Comparison of ENCODE assay signal across 8 cellular contexts in the genomic region with DNA sequence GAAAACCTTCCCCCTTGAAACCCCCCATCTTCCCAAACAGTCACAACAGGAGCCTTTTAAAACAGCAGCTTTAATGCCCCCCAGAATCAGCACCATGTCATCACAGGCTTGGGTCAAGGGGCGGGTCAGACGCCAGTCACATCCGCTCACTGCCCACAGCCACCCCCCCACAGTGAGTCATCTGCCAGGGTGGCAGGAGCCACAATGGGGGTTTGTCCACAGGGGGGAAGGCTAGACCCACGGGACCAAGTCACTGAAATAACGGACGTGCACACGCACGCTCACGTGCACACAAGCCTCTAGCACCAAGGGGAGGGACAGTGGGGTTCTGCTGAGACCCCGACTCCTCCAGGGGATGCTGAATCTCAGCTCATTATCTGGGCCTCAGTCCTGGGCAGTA. TPM values are rescaled to one million over a fixed set of nuclear protein-coding genes. Genes with fewer than 3 reads are reported as not detected.
DNase-seq lines count a peak whose midpoint lies in the region; ATAC-seq and TF ChIP-seq lines count a peak whose summit lies in the region.

No MANE protein-coding gene starts in this region.

- 43 to 45% methylated on average over 10 of the region's 10 CpGs for WGBS in GM23248 (ENCODE audit: low coverage in 1 of 2, low lambda C conversion rate in 2 of 2, missing lambda C conversion rate in 2 of 2), 2 experiments

- H3K27ac ChIP-seq in GM23248 (peak overlapping the region; percentile 85), RWPE1 (peak overlapping the region; percentile 100)

- H3K9ac ChIP-seq in GM23248, result peak overlapping the region; percentile 75

- ATAC-seq in HG03097 (IDR thresholded peaks at IDR 0.05; ENCODE audit: low FRiP score, unreplicated experiment), result no peak
- ATAC-seq in GM19328 (IDR thresholded peaks at IDR 0.05; ENCODE audit: unreplicated experiment), result no peak

- CTCF ChIA-PET in RWPE1 (lab: Yijun Ruan, JAX), result no interaction called here

- H3K9me3 ChIP-seq in GM23248 (ENCODE audit: low read depth), result no peaks in the 10 kb centered on the region

- H4K20me1 ChIP-seq in GM23248 (ENCODE audit: insufficient read depth), result no peaks in the 10 kb centered on the region

- H3K9me2 ChIP-seq in GM23248 (ENCODE audit: insufficient read depth), result no peaks in the 10 kb centered on the region

- no peak for TF ChIP-seq CTCF in RWPE1 (conservative IDR thresholded peaks at IDR 0.05; ENCODE audit: low read depth)

- no peak overlapping the region for H3K4me3 ChIP-seq in GM23248

- POLR2A ChIA-PET in RWPE1 (lab: Yijun Ruan, JAX; ENCODE audit: low non-redundant PET), result no interaction called here

- H2AFZ ChIP-seq in GM23248, result peak overlapping the region; percentile 33

- in situ Hi-C loops in GM23248 (cut with MboI), result no loop called here

- peaks cover 8% of the 10 kb centered on the region for H3F3A ChIP-seq in GM23248 (ENCODE audit: insufficient read depth)

- H3K4me2 ChIP-seq in GM23248 (ENCODE audit: unreplicated experiment), result peak overlapping the region; percentile 44

- H3K27me3 ChIP-seq in GM23248 (replicated peaks; ENCODE audit: insufficient read depth), result no peaks in the 10 kb centered on the region

- peaks cover 51% of the 10 kb centered on the region for H3K4me1 ChIP-seq in GM23248 (ENCODE audit: insufficient read depth)

- DNase-seq in GM23248, result peak; percentile 90
- peak; percentile 70 for DNase-seq in RWPE1 (ENCODE audit: low spot score)
- DNase-seq in epidermal melanocyte (ENCODE audit: insufficient read length, low spot score), result peak; percentile 86
- peak; percentile 67 for DNase-seq in renal cortical epithelial cell (ENCODE audit: low read depth)
- no peak for DNase-seq in central memory CD4-positive, alpha-beta T cell
- DNase-seq in NCI-H187 (lab: John Stamatoyannopoulos, UW), result no peak

- H3K79me2 ChIP-seq in GM23248 (ENCODE audit: insufficient read depth), result no peaks in the 10 kb centered on the region

- H3K36me3 ChIP-seq in GM23248 (ENCODE audit: low read depth), result no peaks in the 10 kb centered on the region

RNA-seq across cellular contexts. Expression of a gene that starts 0.4 kb away (rescaled TPM):
- total RNA-seq in GM23248 (2014; rRNA removed; shearing (Covaris generic)), result 0.25 and 0.86 TPM in 2 replicates
- polyA plus RNA-seq in GM23248 (2016; fragmentation: Nextera tagmentation; extraction: Ambion mirVana), result 0.25 and 0.45 TPM in 2 replicates
- 4.0 and 11.5 TPM in 2 replicates for total RNA-seq in renal cortical epithelial cell

RNA-seq across cellular contexts. Expression of a gene that starts 7.4 kb away (rescaled TPM):
- 12.6 and 15.3 TPM in 2 replicates for total RNA-seq in GM23248 (2014; rRNA removed; shearing (Covaris generic))
- polyA plus RNA-seq in GM23248 (2016; fragmentation: Nextera tagmentation; extraction: Ambion mirVana), result 10.1 and 12.1 TPM in 2 replicates
- total RNA-seq in renal cortical epithelial cell, result 11.3 and 38.2 TPM in 2 replicates

RNA-seq across cellular contexts. Expression of a gene that starts 31.1 kb away (rescaled TPM):
- total RNA-seq in GM23248 (2014; rRNA removed; shearing (Covaris generic)), result 27.9 and 33.6 TPM in 2 replicates
- polyA plus RNA-seq in GM23248 (2016; fragmentation: Nextera tagmentation; extraction: Ambion mirVana), result 11.2 and 11.9 TPM in 2 replicates
- total RNA-seq in renal cortical epithelial cell, result 129 and 165 TPM in 2 replicates

RNA-seq across cellular contexts. Expression of a gene that starts 45.4 kb away (rescaled TPM):
- 285 and 490 TPM in 2 replicates for total RNA-seq in GM23248 (2014; rRNA removed; shearing (Covaris generic))
- polyA plus RNA-seq in GM23248 (2016; fragmentation: Nextera tagmentation; extraction: Ambion mirVana), result 252 and 279 TPM in 2 replicates
- total RNA-seq in renal cortical epithelial cell, result 549 and 618 TPM in 2 replicates

RNA-seq across cellular contexts. Expression of a gene that starts 57.5 kb away (rescaled TPM):
- total RNA-seq in GM23248 (2014; rRNA removed; shearing (Covaris generic)), result not detected in 2 replicates
- polyA plus RNA-seq in GM23248 (2016; fragmentation: Nextera tagmentation; extraction: Ambion mirVana), result not detected in 2 replicates
- not detected in 2 replicates for total RNA-seq in renal cortical epithelial cell

Comparison
In these comparisons a context has a peak if more than half of its experiments do, and no peak if none do; other contexts are left out.
1. DNase-seq: peak in GM23248 (single experiment), RWPE1 (single experiment), epidermal melanocyte (single experiment) and renal cortical epithelial cell (single experiment); none in central memory CD4-positive, alpha-beta T cell (single experiment) and NCI-H187 (0 of 2).